In the genomic region with DNA sequence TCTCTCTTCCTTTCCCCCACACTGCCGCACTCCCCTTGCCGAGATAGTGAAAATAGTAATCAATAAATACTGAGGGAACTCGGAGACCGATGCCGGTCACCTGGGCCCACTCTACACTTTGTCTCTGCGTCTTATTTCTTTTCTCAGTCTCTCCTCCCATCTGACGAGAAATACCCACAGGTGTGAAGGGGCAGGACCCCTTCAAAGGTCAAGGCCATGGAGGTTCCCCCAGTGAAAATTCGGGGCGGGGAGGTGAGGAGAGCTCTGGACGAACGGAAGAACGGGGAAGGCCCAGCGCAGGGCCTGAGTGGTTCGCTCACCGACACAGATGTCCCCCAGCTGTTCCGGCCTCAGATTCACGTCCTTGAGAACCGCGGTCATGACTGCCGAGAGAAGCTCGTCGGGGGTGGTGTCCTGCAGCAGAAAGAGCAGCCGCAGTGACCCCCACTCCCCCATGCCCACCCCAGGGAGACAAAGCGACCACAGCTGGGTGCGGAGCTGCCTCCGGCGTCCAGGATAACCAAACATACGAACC, we compare ENCODE assay signal across 8 cellular contexts. TPM values are rescaled to one million over a fixed set of nuclear protein-coding genes. Genes with fewer than 3 reads are reported as not detected.
A peak's percentile ranks its signal among the peaks of the same experiment; 100 is the strongest.
DNase-seq lines count a peak whose midpoint lies in the region; FAIRE-seq and TF ChIP-seq lines count a peak whose summit lies in the region.

No MANE protein-coding gene starts in this region.

- peak overlapping the region; percentile 82 for H3K4me2 ChIP-seq in neural cell (ENCODE audit: low read length)

- TF ChIP-seq CTCF in epithelial cell of proximal tubule (conservative IDR thresholded peaks at IDR 0.05; ENCODE audit: low read depth, low read length) (no peak), neural cell (IDR thresholded peaks at IDR 0.05; ENCODE audit: poor library complexity, severe bottlenecking) (no peak)

- peaks cover 20% of the 10 kb centered on the region for H3K27me3 ChIP-seq in neural cell (ENCODE audit: insufficient read depth, low read depth, low read length)

- H3K9me3 ChIP-seq in neural cell (ENCODE audit: low read length): no peaks in the 10 kb centered on the region

- peak overlapping the region; percentile 73 for H2AFZ ChIP-seq in neural cell (ENCODE audit: low read depth, low read length)

- TF ChIP-seq RAD21 in neural cell (conservative IDR thresholded peaks at IDR 0.05): no peak

- H3F3A ChIP-seq in neural cell (ENCODE audit: insufficient read depth, low read length, poor library complexity, severe bottlenecking): no peaks in the 10 kb centered on the region

- DNase-seq in activated CD4-positive, alpha-beta T cell treated with anti-CD3 and anti-CD28 coated beads for 48 hours: peak; percentile 26
- no peak for DNase-seq in activated CD4-positive, alpha-beta T cell treated with anti-CD3 and anti-CD28 coated beads, Interleukin-2, amount 50 U/mL, for 4 hours
- DNase-seq in SW480 (ENCODE audit: low spot score) (peak; percentile 45), epithelial cell of proximal tubule (ENCODE audit: low read depth) (no peak), SIG-M5 (lab: John Stamatoyannopoulos, UW) (no peak), RCC 7860 (ENCODE audit: low spot score) (no peak), medulla oblongata (ENCODE audit: extremely low spot score) (no peak)

- TF ChIP-seq EP300 in neural cell (conservative IDR thresholded peaks at IDR 0.05; ENCODE audit: poor library complexity, severe bottlenecking): no peak

- H3K9me2 ChIP-seq in neural cell (ENCODE audit: insufficient read depth, low read length): no peaks in the 10 kb centered on the region

- H3K27ac ChIP-seq in neural cell (ENCODE audit: low read length): peak overlapping the region; percentile 42

- peak overlapping the region; percentile 80 for H3K9ac ChIP-seq in neural cell (ENCODE audit: low read length)

- no peak for FAIRE-seq in RCC 7860 (lab: Jason Lieb, UNC)

- H4K20me1 ChIP-seq in neural cell (ENCODE audit: insufficient read depth): no peaks in the 10 kb centered on the region

- no peaks in the 10 kb centered on the region for H3K36me3 ChIP-seq in neural cell (ENCODE audit: insufficient read depth, low read length)

- peaks cover 7% of the 10 kb centered on the region for H3K79me2 ChIP-seq in neural cell (replicated peaks; ENCODE audit: insufficient read depth, low read length)

- peak overlapping the region; percentile 92 for H3K4me3 ChIP-seq in epithelial cell of proximal tubule (ENCODE audit: low read depth, low read length)
- H3K4me3 ChIP-seq in neural cell (ENCODE audit: low read length): peak overlapping the region; percentile 93

TF ChIP-seq in neural cell, 6 proteins besides CTCF, POLR2A, EP300 and RAD21:
- TF ChIP-seq EZH2 (IDR thresholded peaks at IDR 0.05; ENCODE audit: borderline replicate concordance, insufficient read depth, low read length, poor library complexity, severe bottlenecking) (no peak), POLR2AphosphoS5 (IDR thresholded peaks at IDR 0.05) (no peak), TAF1 (IDR thresholded peaks at IDR 0.05; ENCODE audit: low read depth) (no peak), SMC3 (conservative IDR thresholded peaks at IDR 0.05; ENCODE audit: poor library complexity) (no peak)

RNA-seq across cellular contexts. Expression of gene ACAA1, which starts 0.6 kb away (rescaled TPM):
- total RNA-seq in epithelial cell of proximal tubule: 37.8 and 56.9 TPM in 2 replicates
- 59.1 and 66.2 TPM in 2 replicates for polyA plus RNA-seq in neural cell
- 32.5 and 41.1 TPM in 2 replicates for polyA minus RNA-seq in neural cell

RNA-seq across cellular contexts. Expression of gene MYD88, which starts 2.1 kb away (rescaled TPM):
- 47.3 and 51.1 TPM in 2 replicates for total RNA-seq in epithelial cell of proximal tubule
- 0.14 TPM in 1 of 2 replicates, not detected in the other for polyA plus RNA-seq in neural cell
- 0.69 TPM in 1 of 2 replicates, not detected in the other for polyA minus RNA-seq in neural cell

RNA-seq across cellular contexts. Expression of gene OXSR1, which starts 29.0 kb away (rescaled TPM):
- 34.8 and 39.2 TPM in 2 replicates for total RNA-seq in epithelial cell of proximal tubule
- 49.9 and 50.8 TPM in 2 replicates for polyA plus RNA-seq in neural cell
- polyA minus RNA-seq in neural cell: 74.7 and 80.3 TPM in 2 replicates

Comparison
In these comparisons a context has a peak if more than half of its experiments do, and no peak if none do; other contexts are left out.
1. DNase-seq: peak in activated CD4-positive, alpha-beta T cell treated with anti-CD3 and anti-CD28 coated beads for 48 hours (single experiment) and SW480 (single experiment); none in activated CD4-positive, alpha-beta T cell treated with anti-CD3 and anti-CD28 coated beads, Interleukin-2, amount 50 U/mL, for 4 hours (0 of 2), epithelial cell of proximal tubule (single experiment), SIG-M5 (single experiment), RCC 7860 (single experiment) and medulla oblongata (single experiment).